In the genomic region with DNA sequence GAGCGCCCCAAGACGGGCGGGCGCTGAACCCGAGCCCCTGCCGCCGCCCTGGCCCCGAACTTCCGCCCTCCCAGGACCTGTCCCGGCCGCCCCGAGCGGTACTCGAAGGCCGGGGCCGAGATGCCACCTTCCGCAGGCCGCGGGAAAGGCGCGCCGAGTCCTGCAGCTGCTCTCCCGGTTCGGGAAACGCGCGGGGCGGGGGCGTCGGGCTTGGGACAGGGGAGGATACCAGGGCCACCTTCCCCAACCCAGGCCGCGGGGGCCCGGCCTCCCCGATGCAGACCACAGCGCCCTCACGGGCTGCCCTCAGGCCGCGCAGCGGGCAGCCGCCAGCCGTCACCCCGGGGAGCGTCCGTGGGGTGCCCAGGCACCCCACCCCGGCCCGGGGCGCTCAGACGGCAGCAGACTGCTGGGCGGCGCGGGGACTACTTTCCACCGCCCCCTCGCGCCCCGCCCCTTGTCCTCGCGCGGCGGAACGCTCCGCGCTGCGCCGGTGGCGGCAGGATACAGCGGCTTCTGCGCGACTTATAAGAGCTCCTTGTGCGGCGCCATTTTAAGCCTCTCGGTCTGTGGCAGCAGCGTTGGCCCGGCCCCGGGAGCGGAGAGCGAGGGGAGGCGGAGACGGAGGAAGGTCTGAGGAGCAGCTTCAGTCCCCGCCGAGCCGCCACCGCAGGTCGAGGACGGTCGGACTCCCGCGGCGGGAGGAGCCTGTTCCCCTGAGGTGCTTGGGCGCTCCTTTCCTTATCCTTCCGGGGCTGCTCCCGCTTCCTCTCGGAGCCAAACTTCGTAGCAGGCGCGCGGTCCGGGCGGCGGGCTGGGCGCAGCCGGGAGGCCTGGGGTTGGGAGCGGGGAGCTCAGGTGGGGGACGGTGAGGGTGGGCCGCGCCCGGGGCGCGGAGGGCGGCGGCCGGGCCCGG, we compare ENCODE assay signal across 8 cellular contexts. TPM values are rescaled to one million over a fixed set of nuclear protein-coding genes. Genes with fewer than 3 reads are reported as not detected.
DNase-seq lines count a peak whose midpoint lies in the region; ATAC-seq and TF ChIP-seq lines count a peak whose summit lies in the region.

A gene (plus strand): TSS at position 556 of the 916 bp plus-strand sequence. CDS start 24,564 bp downstream, outside the sequence.

- ATAC-seq in GM21576 (IDR thresholded peaks at IDR 0.05; ENCODE audit: unreplicated experiment) (peak; percentile 55), natural killer cell (peak; percentile 84 to 95 (median 85))
- ATAC-seq in activated T-helper 17 cell treated with anti-CD3 and anti-CD28 coated beads, Interleukin-2, amount 50 U/mL, for 72 hours (replicated peaks) = peak; percentile 84

- TF ChIP-seq CTCF in fibroblast of mammary gland (conservative IDR thresholded peaks at IDR 0.05; ENCODE audit: control insufficient read depth, insufficient read depth, low read depth, low read length) (no peak), natural killer cell (IDR thresholded peaks at IDR 0.05) (no peak)

- H3K27ac Mint-ChIP-seq in activated T-helper 17 cell treated with anti-CD3 and anti-CD28 coated beads, Interleukin-2, amount 50 U/mL, for 72 hours = peak within 1 kb of the TSS; percentile 96
- peak within 1 kb of the TSS; percentile 91 to 97 for H3K27ac Mint-ChIP-seq in natural killer cell

- peak within 1 kb of the TSS; percentile 86 for H3K4me3 Mint-ChIP-seq in activated T-helper 17 cell treated with anti-CD3 and anti-CD28 coated beads, Interleukin-2, amount 50 U/mL, for 72 hours
- H3K4me3 Mint-ChIP-seq in natural killer cell = peak within 1 kb of the TSS; percentile 97

- H3K4me1 Mint-ChIP-seq in activated T-helper 17 cell treated with anti-CD3 and anti-CD28 coated beads, Interleukin-2, amount 50 U/mL, for 72 hours = peaks cover 20% of the 10 kb centered on the region
- H3K4me1 Mint-ChIP-seq in natural killer cell = peaks cover 43 to 47% of the 10 kb centered on the region in 2 donors

- TF ChIP-seq EP300 in Ishikawa (IDR thresholded peaks at IDR 0.05; ENCODE audit: borderline replicate concordance) = peak; percentile 56; the same call in 1 of the 2 replicates

- peaks cover 49% of the 10 kb centered on the region for H3K36me3 Mint-ChIP-seq in activated T-helper 17 cell treated with anti-CD3 and anti-CD28 coated beads, Interleukin-2, amount 50 U/mL, for 72 hours (ENCODE audit: low read depth)
- H3K36me3 Mint-ChIP-seq in natural killer cell = no peaks in the 10 kb centered on the region

- peak; percentile 24 for DNase-seq in DMS53 treated with DMSO at 0.1 percent for 48 hours (lab: John Stamatoyannopoulos, UW; ENCODE audit: unreplicated experiment)
- DNase-seq in RKO (ENCODE audit: low spot score) = peak; percentile 89
- DNase-seq in fibroblast of mammary gland (ENCODE audit: low read depth) = peak; percentile 92
- peak; percentile 89 for DNase-seq in natural killer cell
- peak; percentile 87 for DNase-seq in stimulated activated naive CD4-positive, alpha-beta T cell treated with Interleukin-2 at 50 U/mL for 16 hours (lab: John Stamatoyannopoulos, UW)

- H3K4me3 ChIP-seq in fibroblast of mammary gland (ENCODE audit: control insufficient read depth, low read depth, low read length) = peak within 1 kb of the TSS; percentile 55

- no peaks in the 10 kb centered on the region for H3K9me3 Mint-ChIP-seq in activated T-helper 17 cell treated with anti-CD3 and anti-CD28 coated beads, Interleukin-2, amount 50 U/mL, for 72 hours
- no peaks in the 10 kb centered on the region for H3K9me3 Mint-ChIP-seq in natural killer cell

- intact Hi-C loops in natural killer cell (cut with micrococcal nuclease) = loop anchor here (1.0 kb wide), 1 partner anchor 82 kb away; no protein-coding TSS in a partner anchor

- no peak; the same call in 1 of the 2 replicates for TF ChIP-seq RAD21 in Ishikawa (IDR thresholded peaks at IDR 0.05; ENCODE audit: low read depth)

- no peaks in the 10 kb centered on the region for H3K27me3 Mint-ChIP-seq in activated T-helper 17 cell treated with anti-CD3 and anti-CD28 coated beads, Interleukin-2, amount 50 U/mL, for 72 hours
- peaks cover 7 to 26% of the 10 kb centered on the region in 2 donors for H3K27me3 Mint-ChIP-seq in natural killer cell (ENCODE audit: low read depth in 2 of 2)

TF ChIP-seq in Ishikawa, 13 proteins besides CTCF, POLR2A, EP300 and RAD21:
- TF ChIP-seq EGR1 (IDR thresholded peaks at IDR 0.05) (peak; percentile 93), TAF1 (IDR thresholded peaks at IDR 0.05; ENCODE audit: low read depth) (peak; percentile 99), TCF12 (IDR thresholded peaks at IDR 0.05; ENCODE audit: low read depth) (peak; percentile 80), CEBPB (IDR thresholded peaks at IDR 0.05) (peak; percentile 1; the same call in 1 of the 2 replicates), NFIC (IDR thresholded peaks at IDR 0.05) (peak; percentile 48; the same call in 1 of the 2 replicates), YY1 (IDR thresholded peaks at IDR 0.05; ENCODE audit: low read depth) (peak; percentile 98), TEAD4 (IDR thresholded peaks at IDR 0.05) (peak; percentile 76), FOXM1 (IDR thresholded peaks at IDR 0.05; ENCODE audit: borderline replicate concordance, low read depth) (no peak), ZBTB7A (IDR thresholded peaks at IDR 0.05; ENCODE audit: low read depth) (peak; percentile 80), CREB1 (IDR thresholded peaks at IDR 0.05; ENCODE audit: low read depth) (no peak)
- TF ChIP-seq, protein P1, sequence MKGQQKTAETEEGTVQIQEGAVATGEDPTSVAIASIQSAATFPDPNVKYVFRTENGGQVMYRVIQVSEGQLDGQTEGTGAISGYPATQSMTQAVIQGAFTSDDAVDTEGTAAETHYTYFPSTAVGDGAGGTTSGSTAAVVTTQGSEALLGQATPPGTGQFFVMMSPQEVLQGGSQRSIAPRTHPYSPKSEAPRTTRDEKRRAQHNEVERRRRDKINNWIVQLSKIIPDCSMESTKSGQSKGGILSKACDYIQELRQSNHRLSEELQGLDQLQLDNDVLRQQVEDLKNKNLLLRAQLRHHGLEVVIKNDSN (IDR thresholded peaks at IDR 0.05) = peak; percentile 53; the same call in 1 of the 2 replicates
- TF ChIP-seq, protein P2, sequence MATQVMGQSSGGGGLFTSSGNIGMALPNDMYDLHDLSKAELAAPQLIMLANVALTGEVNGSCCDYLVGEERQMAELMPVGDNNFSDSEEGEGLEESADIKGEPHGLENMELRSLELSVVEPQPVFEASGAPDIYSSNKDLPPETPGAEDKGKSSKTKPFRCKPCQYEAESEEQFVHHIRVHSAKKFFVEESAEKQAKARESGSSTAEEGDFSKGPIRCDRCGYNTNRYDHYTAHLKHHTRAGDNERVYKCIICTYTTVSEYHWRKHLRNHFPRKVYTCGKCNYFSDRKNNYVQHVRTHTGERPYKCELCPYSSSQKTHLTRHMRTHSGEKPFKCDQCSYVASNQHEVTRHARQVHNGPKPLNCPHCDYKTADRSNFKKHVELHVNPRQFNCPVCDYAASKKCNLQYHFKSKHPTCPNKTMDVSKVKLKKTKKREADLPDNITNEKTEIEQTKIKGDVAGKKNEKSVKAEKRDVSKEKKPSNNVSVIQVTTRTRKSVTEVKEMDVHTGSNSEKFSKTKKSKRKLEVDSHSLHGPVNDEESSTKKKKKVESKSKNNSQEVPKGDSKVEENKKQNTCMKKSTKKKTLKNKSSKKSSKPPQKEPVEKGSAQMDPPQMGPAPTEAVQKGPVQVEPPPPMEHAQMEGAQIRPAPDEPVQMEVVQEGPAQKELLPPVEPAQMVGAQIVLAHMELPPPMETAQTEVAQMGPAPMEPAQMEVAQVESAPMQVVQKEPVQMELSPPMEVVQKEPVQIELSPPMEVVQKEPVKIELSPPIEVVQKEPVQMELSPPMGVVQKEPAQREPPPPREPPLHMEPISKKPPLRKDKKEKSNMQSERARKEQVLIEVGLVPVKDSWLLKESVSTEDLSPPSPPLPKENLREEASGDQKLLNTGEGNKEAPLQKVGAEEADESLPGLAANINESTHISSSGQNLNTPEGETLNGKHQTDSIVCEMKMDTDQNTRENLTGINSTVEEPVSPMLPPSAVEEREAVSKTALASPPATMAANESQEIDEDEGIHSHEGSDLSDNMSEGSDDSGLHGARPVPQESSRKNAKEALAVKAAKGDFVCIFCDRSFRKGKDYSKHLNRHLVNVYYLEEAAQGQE (IDR thresholded peaks at IDR 0.05; ENCODE audit: low read depth) = peak; percentile 32; the same call in 1 of the 2 replicates
- TF ChIP-seq, protein P3, sequence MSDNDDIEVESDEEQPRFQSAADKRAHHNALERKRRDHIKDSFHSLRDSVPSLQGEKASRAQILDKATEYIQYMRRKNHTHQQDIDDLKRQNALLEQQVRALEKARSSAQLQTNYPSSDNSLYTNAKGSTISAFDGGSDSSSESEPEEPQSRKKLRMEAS (IDR thresholded peaks at IDR 0.05) = peak; percentile 85

RNA-seq across cellular contexts. Expression of the gene that starts here (rescaled TPM):
- 100 to 1,000 TPM; 109 to 150 TPM for total RNA-seq in activated T-helper 17 cell treated with anti-CD3 and anti-CD28 coated beads, Interleukin-2, amount 50 U/mL, for 72 hours
- total RNA-seq in natural killer cell = 100 to 1,000 TPM; 213 to 258 (median 230) TPM

Comparison
In these comparisons a context has a peak if more than half of its experiments do, and no peak if none do; other contexts are left out.
1. Peak in every context shown above with its lines: DNase-seq, ATAC-seq and H3K4me3 ChIP-seq.
2. DNase-seq: peak in every context shown above with its lines; median percentile 92 in fibroblast of mammary gland; 89 in RKO; 89 in natural killer cell; 87 in stimulated activated naive CD4-positive, alpha-beta T cell treated with Interleukin-2 at 50 U/mL for 16 hours; 24 in DMS53 treated with DMSO at 0.1 percent for 48 hours.